Comparison of ENCODE assay signal across 15 cellular contexts in genomic region chr6:144330588-144330987, GRCh38. TPM values are rescaled to one million over a fixed set of nuclear protein-coding genes. Genes with fewer than 3 reads are reported as not detected.
DNase-seq lines count a peak whose midpoint lies in the region; ATAC-seq and TF ChIP-seq lines count a peak whose summit lies in the region.
"Had no signal": no experiment of that assay in that cellular context is flagged by ENCODE, and none has a peak within 500 bp of the region (broad histone marks: within the 10 kb centered on the region; RNA-seq: fewer than 3 reads in every experiment).

No MANE protein-coding gene starts in this region.

- no peak for ATAC-seq in CD4-positive, CD25-positive, alpha-beta regulatory T cell (ENCODE audit: low read depth in 2 of 2)
- ATAC-seq in naive thymus-derived CD4-positive, alpha-beta T cell = no peak
- no peak for ATAC-seq in GM19351 (IDR thresholded peaks at IDR 0.05; ENCODE audit: unreplicated experiment)
- ATAC-seq: activated CD4-positive, alpha-beta T cell treated with anti-CD3 and anti-CD28 coated beads for 36 hours; activated naive CD4-positive, alpha-beta T cell treated with anti-CD3 and anti-CD28 coated beads, Interleukin-2, amount 50 U/mL, for 72 hours had no signal

- no peaks in the 10 kb centered on the region for H3K9me3 Mint-ChIP-seq in CD4-positive, CD25-positive, alpha-beta regulatory T cell
- no peaks in the 10 kb centered on the region for H3K9me3 Mint-ChIP-seq in naive thymus-derived CD4-positive, alpha-beta T cell
- H3K9me3 Mint-ChIP-seq: activated naive CD4-positive, alpha-beta T cell treated with anti-CD3 and anti-CD28 coated beads, Interleukin-2, amount 50 U/mL, for 72 hours had no signal

- in situ Hi-C loops in GM13977 (cut with MboI; ENCODE audit: low pct_unique_long_range_greater_than_20kb, low sequenced_read_pairs, unreplicated experiment) = no loop called here

- no peaks in the 10 kb centered on the region for H3K27me3 ChIP-seq in CD4-positive, CD25-positive, alpha-beta regulatory T cell (ENCODE audit: control insufficient read depth, insufficient read depth, low read length)
- H3K27me3 ChIP-seq in esophagus muscularis mucosa = no peaks in the 10 kb centered on the region
- no peaks in the 10 kb centered on the region for H3K27me3 ChIP-seq in naive thymus-derived CD4-positive, alpha-beta T cell (ENCODE audit: control insufficient read depth in 2 of 2, insufficient read depth in 2 of 2, low read length in 2 of 2)
- H3K27me3 ChIP-seq: BLaER1, vagina had no signal

- no peak overlapping the region for H3K4me3 ChIP-seq in CD4-positive, CD25-positive, alpha-beta regulatory T cell (ENCODE audit: low read depth, low read length)
- H3K4me3 ChIP-seq in esophagus muscularis mucosa = no peak overlapping the region
- H3K4me3 ChIP-seq in naive thymus-derived CD4-positive, alpha-beta T cell (ENCODE audit: low read length) = no peak overlapping the region
- H3K4me3 ChIP-seq: BLaER1 had no signal

- peaks cover 6 to 30% (median 27%) of the 10 kb centered on the region in 4 donors for H3K4me1 Mint-ChIP-seq in CD4-positive, CD25-positive, alpha-beta regulatory T cell
- peaks cover 12 to 44% (median 28%) of the 10 kb centered on the region in 7 donors for H3K4me1 Mint-ChIP-seq in naive thymus-derived CD4-positive, alpha-beta T cell

- POLR2A ChIA-PET in naive thymus-derived CD4-positive, alpha-beta T cell (lab: Charles Lee) = no interaction called here

- no peaks in the 10 kb centered on the region for H3K27me3 Mint-ChIP-seq in CD4-positive, CD25-positive, alpha-beta regulatory T cell
- H3K27me3 Mint-ChIP-seq in naive thymus-derived CD4-positive, alpha-beta T cell = no peaks in the 10 kb centered on the region
- H3K27me3 Mint-ChIP-seq: activated CD4-positive, alpha-beta T cell treated with anti-CD3 and anti-CD28 coated beads for 36 hours had no signal

- whole genome bisulfite sequencing in esophagus muscularis mucosa = 77% methylated on average over 8 of the region's 8 CpGs

- no peaks in the 10 kb centered on the region for H3K36me3 Mint-ChIP-seq in CD4-positive, CD25-positive, alpha-beta regulatory T cell
- no peaks in the 10 kb centered on the region for H3K36me3 Mint-ChIP-seq in naive thymus-derived CD4-positive, alpha-beta T cell
- H3K36me3 Mint-ChIP-seq: activated naive CD4-positive, alpha-beta T cell treated with anti-CD3 and anti-CD28 coated beads, Interleukin-2, amount 50 U/mL, for 72 hours had no signal

- H3K27ac Mint-ChIP-seq in CD4-positive, CD25-positive, alpha-beta regulatory T cell = peak overlapping the region in 2 of 3 donors; percentile 14 to 53
- peak overlapping the region in 7 of 9 donors; percentile 9 to 86 (median 35) for H3K27ac Mint-ChIP-seq in naive thymus-derived CD4-positive, alpha-beta T cell
- H3K27ac Mint-ChIP-seq: activated CD4-positive, alpha-beta T cell treated with anti-CD3 and anti-CD28 coated beads for 36 hours had no signal

- TF ChIP-seq EP300 in esophagus muscularis mucosa (IDR thresholded peaks at IDR 0.05) = no peak

- TF ChIP-seq CTCF in esophagus muscularis mucosa (IDR thresholded peaks at IDR 0.05) (no peak), GM13977 (IDR thresholded peaks at IDR 0.05; ENCODE audit: extremely low read depth, insufficient read depth, missing control alignments) (no peak)

- no peak for DNase-seq in CD4-positive, CD25-positive, alpha-beta regulatory T cell
- DNase-seq in LoVo (ENCODE audit: low spot score) (peak; percentile 49), esophagus muscularis mucosa (ENCODE audit: extremely low spot score) (peak; percentile 80), GM13977 (ENCODE audit: low spot score) (no peak), HuH-7.5 (ENCODE audit: low spot score) (no peak), NCI-H1092 treated with DMSO at 0.1 percent for 48 hours (lab: John Stamatoyannopoulos, UW) (no peak)
- no peak for DNase-seq in naive thymus-derived CD4-positive, alpha-beta T cell
- DNase-seq: activated CD4-positive, alpha-beta T cell treated with anti-CD3 and anti-CD28 coated beads for 36 hours; dorsolateral prefrontal cortex; NCI-H2081 treated with DMSO at 0.1 percent for 48 hours; Right ventricle myocardium superior had no signal

- CTCF ChIA-PET in naive thymus-derived CD4-positive, alpha-beta T cell (lab: Charles Lee) = no interaction called here

- TF ChIP-seq POLR2A in esophagus muscularis mucosa (IDR thresholded peaks at IDR 0.05; ENCODE audit: low read depth) = no peak

- H3K4me3 Mint-ChIP-seq in CD4-positive, CD25-positive, alpha-beta regulatory T cell = no peak overlapping the region
- H3K4me3 Mint-ChIP-seq in naive thymus-derived CD4-positive, alpha-beta T cell = no peak overlapping the region
- H3K4me3 Mint-ChIP-seq: activated CD4-positive, alpha-beta T cell treated with anti-CD3 and anti-CD28 coated beads for 36 hours had no signal

- intact Hi-C loops in esophagus muscularis mucosa (cut with DNase I) = no loop called here
- intact Hi-C loops in naive thymus-derived CD4-positive, alpha-beta T cell (cut with micrococcal nuclease) = no loop called here

- H3K9me3 ChIP-seq in CD4-positive, CD25-positive, alpha-beta regulatory T cell (ENCODE audit: control insufficient read depth in 2 of 2, low read length in 2 of 2) = no peaks in the 10 kb centered on the region
- H3K9me3 ChIP-seq in esophagus muscularis mucosa = no peaks in the 10 kb centered on the region
- H3K9me3 ChIP-seq in naive thymus-derived CD4-positive, alpha-beta T cell (ENCODE audit: control insufficient read depth in 2 of 3, low read length in 3 of 3) = no peaks in the 10 kb centered on the region
- H3K9me3 ChIP-seq: BLaER1, vagina had no signal

- no peak overlapping the region for H3K27ac ChIP-seq in CD4-positive, CD25-positive, alpha-beta regulatory T cell (ENCODE audit: insufficient read depth, low read length, poor library complexity, severe bottlenecking)
- no peak overlapping the region for H3K27ac ChIP-seq in esophagus muscularis mucosa (replicated peaks in 1 of 4)
- no peak overlapping the region for H3K27ac ChIP-seq in naive thymus-derived CD4-positive, alpha-beta T cell (ENCODE audit: low read depth, low read length)
- H3K27ac ChIP-seq: BLaER1, dorsolateral prefrontal cortex, vagina had no signal

- H3K36me3 ChIP-seq in CD4-positive, CD25-positive, alpha-beta regulatory T cell (ENCODE audit: control insufficient read depth, insufficient read depth, low read length) = no peaks in the 10 kb centered on the region
- H3K36me3 ChIP-seq in esophagus muscularis mucosa = no peaks in the 10 kb centered on the region
- H3K36me3 ChIP-seq in naive thymus-derived CD4-positive, alpha-beta T cell (ENCODE audit: control insufficient read depth in 2 of 3, insufficient read depth in 3 of 3, low read length in 3 of 3) = no peaks in the 10 kb centered on the region
- H3K36me3 ChIP-seq: BLaER1, vagina had no signal

- H3K4me1 ChIP-seq in CD4-positive, CD25-positive, alpha-beta regulatory T cell (ENCODE audit: control insufficient read depth, insufficient read depth, low read length, poor library complexity, severe bottlenecking) = peaks cover 19% of the 10 kb centered on the region
- H3K4me1 ChIP-seq in esophagus muscularis mucosa = peaks cover 48 to 52% (median 49%) of the 10 kb centered on the region in 4 donors
- peaks cover 19 to 20% of the 10 kb centered on the region in 2 donors for H3K4me1 ChIP-seq in naive thymus-derived CD4-positive, alpha-beta T cell (ENCODE audit: control insufficient read depth in 2 of 2, insufficient read depth in 2 of 2, low read length in 2 of 2)

RNA-seq across cellular contexts. Expression of gene UTRN, which starts 45.5 kb away (rescaled TPM):
- 297 TPM for total RNA-seq in CD4-positive, CD25-positive, alpha-beta regulatory T cell
- polyA plus RNA-seq in CD4-positive, CD25-positive, alpha-beta regulatory T cell = 10 to 100 TPM; 34.9 to 44.4 (median 37.0) TPM
- 100 to 1,000 TPM in 3 of 4 donors, 10 to 100 TPM in 1; 98.6 to 112 (median 102) TPM for total RNA-seq in esophagus muscularis mucosa
- total RNA-seq in naive thymus-derived CD4-positive, alpha-beta T cell = 100 to 1,000 TPM; 148 to 280 (median 153) TPM
- 10 to 100 TPM; 46.7 to 52.1 TPM for polyA plus RNA-seq in naive thymus-derived CD4-positive, alpha-beta T cell

Comparison
In these comparisons a context has a peak if more than half of its experiments do, and no peak if none do; other contexts are left out.
1. DNase-seq: peak in LoVo (single experiment) and esophagus muscularis mucosa (single experiment); none in CD4-positive, CD25-positive, alpha-beta regulatory T cell (0 of 3), naive thymus-derived CD4-positive, alpha-beta T cell (0 of 9), GM13977 (single experiment), HuH-7.5 (single experiment) and NCI-H1092 treated with DMSO at 0.1 percent for 48 hours (single experiment).